Comparison of ENCODE assay signal across 11 cellular contexts in the genomic region with DNA sequence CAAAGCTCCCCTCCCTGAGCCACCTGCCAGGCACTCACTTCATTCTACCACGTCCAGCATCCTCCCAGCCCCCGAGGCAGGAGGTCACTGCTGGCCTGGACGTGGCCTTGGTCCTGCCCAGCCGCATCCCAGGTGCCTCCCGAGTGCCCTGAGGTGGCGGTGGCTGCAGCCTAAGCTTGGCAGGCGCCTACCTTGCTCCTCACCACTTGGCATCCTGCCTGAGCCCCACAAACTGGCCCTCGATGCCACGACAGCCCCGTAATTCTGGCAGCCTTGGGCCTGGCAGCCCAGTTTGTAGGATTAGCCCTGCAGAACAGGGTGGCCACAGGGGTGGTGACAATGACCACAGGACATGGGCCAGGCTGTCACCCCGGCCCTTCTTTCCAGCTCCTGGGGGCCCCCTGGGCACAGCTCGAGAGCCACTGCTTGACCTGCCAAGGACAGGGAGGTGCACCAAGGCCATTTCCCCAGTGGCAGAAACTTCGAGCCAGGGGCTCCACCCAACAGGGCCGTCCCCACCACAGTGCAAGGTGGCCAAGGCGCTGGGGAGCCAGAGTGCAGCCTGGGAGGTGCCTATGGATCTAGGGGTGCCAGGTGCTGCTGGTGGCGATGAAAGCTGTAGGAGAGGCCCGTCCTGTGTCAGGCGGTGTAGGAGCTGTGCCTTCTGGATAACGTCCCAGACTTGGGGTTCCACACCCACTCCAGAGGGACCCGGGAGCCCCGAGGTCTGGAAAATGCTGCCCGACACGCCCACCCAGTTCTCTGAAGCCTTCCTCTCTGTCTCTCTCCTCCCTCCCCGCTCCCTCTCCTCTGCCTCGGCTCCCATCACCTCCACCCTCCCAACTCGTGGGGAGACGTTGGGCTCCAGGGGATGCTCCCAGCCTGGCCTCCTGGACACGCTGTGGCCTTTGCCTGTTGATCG.
"Had no signal": no experiment of that assay in that cellular context is flagged by ENCODE, and none has a peak within 500 bp of the region (broad histone marks: within the 10 kb centered on the region; RNA-seq: fewer than 3 reads in every experiment).

No MANE protein-coding gene starts in this region.

- H3K9me3 ChIP-seq: ovary, thyroid gland had no signal

- H3K4me3 Mint-ChIP-seq: activated naive CD8-positive, alpha-beta T cell; activated T-cell treated with anti-CD3 and anti-CD28 coated beads, Interleukin-2, amount 50 U/mL, for 24 hours; brain; dendritic cell treated with granulocyte-macrophage colony-stimulating factor and Interleukin-4, amounts not matched to agents 40 ng/mL and 50 ng/mL, for 4 days; effector memory CD8-positive, alpha-beta T cell had no signal

- H3K27me3 Mint-ChIP-seq: activated naive CD8-positive, alpha-beta T cell; brain had no signal

- DNase-seq: activated effector memory CD4-positive, alpha-beta T cell treated with anti-CD3 and anti-CD28 coated beads, Interleukin-2, amount 50 U/mL, for 16 hours; activated T-cell treated with anti-CD3 and anti-CD28 coated beads, Interleukin-2, amount 50 U/mL, for 24 hours; amygdala; cerebellar nuclear complex; effector memory CD8-positive, alpha-beta T cell; small intestine; thyroid gland had no signal

- ATAC-seq: effector memory CD8-positive, alpha-beta T cell had no signal

- H3K27ac ChIP-seq: ovary, thyroid gland had no signal

- H3K27me3 ChIP-seq: ovary, thyroid gland had no signal

- H3K9me3 Mint-ChIP-seq: activated T-cell treated with anti-CD3 and anti-CD28 coated beads, Interleukin-2, amount 50 U/mL, for 24 hours; brain; dendritic cell treated with granulocyte-macrophage colony-stimulating factor and Interleukin-4, amounts not matched to agents 40 ng/mL and 50 ng/mL, for 4 days; effector memory CD8-positive, alpha-beta T cell had no signal

- H3K4me1 ChIP-seq: thyroid gland had no signal

- H3K4me3 ChIP-seq: ovary, thyroid gland had no signal

- H3K36me3 ChIP-seq: ovary, thyroid gland had no signal

- H3K27ac Mint-ChIP-seq: activated naive CD8-positive, alpha-beta T cell; activated T-cell treated with anti-CD3 and anti-CD28 coated beads, Interleukin-2, amount 50 U/mL, for 24 hours; brain; dendritic cell treated with granulocyte-macrophage colony-stimulating factor and Interleukin-4, amounts not matched to agents 40 ng/mL and 50 ng/mL, for 4 days; effector memory CD8-positive, alpha-beta T cell had no signal

- H3K36me3 Mint-ChIP-seq: activated naive CD8-positive, alpha-beta T cell; brain had no signal
